7 cellular contexts compared by ENCODE assay signal in genomic region chr7:99350641-99351040, GRCh38. TPM values are rescaled to one million over a fixed set of nuclear protein-coding genes. Genes with fewer than 3 reads are reported as not detected.
DNase-seq lines count a peak whose midpoint lies in the region; ATAC-seq and TF ChIP-seq lines count a peak whose summit lies in the region.
"Not testable (repeated sequence)": the region's sequence is repeated elsewhere in the genome, so short reads cannot be mapped to it uniquely, and the experiment has no call there.

No MANE protein-coding gene starts in this region.

- not testable (repeated sequence) for H3K4me1 ChIP-seq in HEK293 (ENCODE audit: control insufficient read depth, insufficient read depth, low read length)

- intact Hi-C loops in posterior vena cava (cut with DNase I): not testable (repeated sequence)

- not testable (repeated sequence) for H3K4me1 Mint-ChIP-seq in WTC11; activated naive CD8-positive, alpha-beta T cell (ENCODE audit: low read depth); chondrocyte (ENCODE audit: low read depth)

- peaks cover 67 to 70% of the 10 kb centered on the region in 2 experiments for H3K36me3 ChIP-seq in HEK293 (ENCODE audit: control insufficient read depth in 2 of 2, insufficient read depth in 1 of 2, low read length in 2 of 2)

- DNase-seq in WTC11 (ENCODE audit: low spot score); chondrocyte (ENCODE audit: low spot score): not testable (repeated sequence)
- peak; percentile 13 for DNase-seq in activated CD8-positive, alpha-beta memory T cell treated with anti-CD3 and anti-CD28 coated beads, Interleukin-2, amount 50 U/mL, for 48 hours
- DNase-seq in mesenteric fat pad (ENCODE audit: low spot score) (peak; percentile 18), posterior vena cava (ENCODE audit: low spot score) (peak; percentile 4)

- not testable (repeated sequence) for H3K4me3 ChIP-seq in HEK293 (ENCODE audit: low read depth, low read length)

- not testable (repeated sequence) for H3K27me3 Mint-ChIP-seq in WTC11 (ENCODE audit: low read depth); activated naive CD8-positive, alpha-beta T cell; chondrocyte (ENCODE audit: low read depth)

- H3K4me3 Mint-ChIP-seq in WTC11; activated naive CD8-positive, alpha-beta T cell; chondrocyte (ENCODE audit: unreplicated experiment): not testable (repeated sequence)

- not testable (repeated sequence) for H3K27ac Mint-ChIP-seq in WTC11
- peak overlapping the region; percentile 50 for H3K27ac Mint-ChIP-seq in activated naive CD8-positive, alpha-beta T cell
- peak overlapping the region; percentile 27 for H3K27ac Mint-ChIP-seq in chondrocyte (ENCODE audit: unreplicated experiment)

- not testable (repeated sequence) for H3K27ac ChIP-seq in HEK293 (ENCODE audit: extremely low read depth, low read depth, low read length)

- CTCF ChIA-PET in HEK293 (lab: Yijun Ruan, JAX) (interaction anchor here (0.6 kb wide), 1 partner anchor 14 kb away, joined by 3 read pairs; no protein-coding TSS in a partner anchor), WTC11 (lab: Charles Lee) (interaction anchor here (0.9 kb wide), 1 partner anchor 9 kb away, joined by 3 read pairs; no protein-coding TSS in a partner anchor)

- H3K36me3 Mint-ChIP-seq in WTC11: peaks cover 36% of the 10 kb centered on the region
- H3K36me3 Mint-ChIP-seq in activated naive CD8-positive, alpha-beta T cell: not testable (repeated sequence)
- peaks cover 27% of the 10 kb centered on the region for H3K36me3 Mint-ChIP-seq in chondrocyte (ENCODE audit: low read depth)

- POLR2A ChIA-PET in HEK293 (lab: Yijun Ruan, JAX); WTC11 (lab: Charles Lee): not testable (repeated sequence)

- not testable (repeated sequence) for H3K9me3 Mint-ChIP-seq in WTC11; activated naive CD8-positive, alpha-beta T cell (ENCODE audit: low read depth); chondrocyte (ENCODE audit: low read depth)

- not testable (repeated sequence) for H3K9me3 ChIP-seq in HEK293 (ENCODE audit: control insufficient read depth, insufficient read depth, low read depth, low read length)

- not testable (repeated sequence) for ATAC-seq in WTC11

- TF ChIP-seq CTCF in HEK293 (tag by site-specific recombination; IDR thresholded peaks at IDR 0.05); WTC11 (IDR thresholded peaks at IDR 0.05); chondrocyte (IDR thresholded peaks at IDR 0.05): not testable (repeated sequence)

TF ChIP-seq in HEK293, 187 proteins besides CTCF, POLR2A, EP300 and RAD21:
- TF ChIP-seq ZNF121 (tag by site-specific recombination; IDR thresholded peaks at IDR 0.05): peak; percentile 68; the same call in 1 of the 2 replicates

TF ChIP-seq in WTC11, 78 proteins besides CTCF, POLR2A, EP300 and RAD21:
- peak; percentile 9; the same call in 1 of the 2 replicates for TF ChIP-seq ZNF121 (CRISPR knock-in tag; IDR thresholded peaks at IDR 0.05)
TF ChIP-seq in WTC11: peak in this region for 1; not testable (repeated sequence) for 77.

RNA-seq across cellular contexts. Expression of gene ARPC1B, which starts 23.9 kb away (rescaled TPM):
- total RNA-seq in WTC11 (2021): 63.3 to 70.2 TPM (median 66.2 TPM) in 3 replicates
- total RNA-seq in chondrocyte: 120 to 134 TPM (median 130 TPM) in 3 replicates
- 159 TPM for total RNA-seq in mesenteric fat pad
- 100 to 1,000 TPM; 102 to 144 TPM for total RNA-seq in posterior vena cava

RNA-seq across cellular contexts. Expression of gene ARPC1A, which starts 24.9 kb away (rescaled TPM):
- total RNA-seq in WTC11 (2021) (149 to 160 TPM (median 150 TPM) in 3 replicates), chondrocyte (103 to 110 TPM (median 104 TPM) in 3 replicates), mesenteric fat pad (109 TPM), posterior vena cava (10 to 100 TPM; 74.4 to 85.5 TPM)

RNA-seq across cellular contexts. Expression of gene PDAP1, which starts 57.8 kb away (rescaled TPM):
- total RNA-seq in WTC11 (2021) (157 to 177 TPM (median 160 TPM) in 3 replicates), chondrocyte (91.2 to 101 TPM (median 92.2 TPM) in 3 replicates), mesenteric fat pad (88.8 TPM), posterior vena cava (10 to 100 TPM; 84.1 to 95.6 TPM)

RNA-seq across cellular contexts. Expression of gene BUD31, which starts 58.1 kb away (rescaled TPM):
- total RNA-seq in WTC11 (2021): 98.4 to 99.5 TPM (median 98.7 TPM) in 3 replicates
- total RNA-seq in chondrocyte: 88.3 to 120 TPM (median 108 TPM) in 3 replicates
- total RNA-seq in mesenteric fat pad: 68.2 TPM
- 10 to 100 TPM; 48.2 to 57.1 TPM for total RNA-seq in posterior vena cava
